ENCODE assay signal across 13 cellular contexts in genomic region chr16:56370836-56371235, GRCh38. TPM values are rescaled to one million over a fixed set of nuclear protein-coding genes. Genes with fewer than 3 reads are reported as not detected.
DNase-seq lines count a peak whose midpoint lies in the region; TF ChIP-seq lines count a peak whose summit lies in the region.
"Had no signal": no experiment of that assay in that cellular context is flagged by ENCODE, and none has a peak within 500 bp of the region (broad histone marks: within the 10 kb centered on the region; RNA-seq: fewer than 3 reads in every experiment).

No MANE protein-coding gene starts in this region.

- H3K79me2 ChIP-seq in PC-9 (ENCODE audit: low read depth) (peaks cover 25% of the 10 kb centered on the region), neural progenitor cell (ENCODE audit: low read depth) (no peaks in the 10 kb centered on the region)

- peaks cover 23% of the 10 kb centered on the region for H3K36me3 Mint-ChIP-seq in neural progenitor cell
- H3K36me3 Mint-ChIP-seq in CD8-positive, alpha-beta memory T cell, result peaks cover 0 to 65% (median 7%) of the 10 kb centered on the region in 3 donors

- peaks cover 14% of the 10 kb centered on the region for H3K4me1 Mint-ChIP-seq in neural progenitor cell
- H3K4me1 Mint-ChIP-seq in CD8-positive, alpha-beta memory T cell, result peaks cover 10 to 28% (median 23%) of the 10 kb centered on the region in 3 donors

- H3K27me3 ChIP-seq in PC-9 (ENCODE audit: insufficient read depth, low read depth) (no peaks in the 10 kb centered on the region), neural progenitor cell (no peaks in the 10 kb centered on the region), uterus (no peaks in the 10 kb centered on the region)
- no peaks in the 10 kb centered on the region for H3K27me3 ChIP-seq in CD8-positive, alpha-beta memory T cell (ENCODE audit: insufficient read depth, low read length, poor library complexity, severe bottlenecking)
- H3K27me3 ChIP-seq: breast epithelium, esophagus squamous epithelium had no signal

- H3K36me3 ChIP-seq in PC-9 (ENCODE audit: low read depth) (peaks cover 15% of the 10 kb centered on the region; the same call in 1 of the 2 replicates), neural progenitor cell (no peaks in the 10 kb centered on the region), uterus (no peaks in the 10 kb centered on the region)
- H3K36me3 ChIP-seq in CD8-positive, alpha-beta memory T cell (ENCODE audit: insufficient read depth, low read length), result peaks cover 21% of the 10 kb centered on the region
- H3K36me3 ChIP-seq: breast epithelium had no signal

- H3K27ac ChIP-seq in PC-9 (peak overlapping the region; percentile 49), neural progenitor cell (no peak overlapping the region), uterus (peak overlapping the region in 1 of 2 donors; percentile 23)
- no peak overlapping the region for H3K27ac ChIP-seq in CD8-positive, alpha-beta memory T cell (ENCODE audit: low read depth, low read length)

- POLR2A ChIA-PET in PC-9 (lab: Charles Lee; ENCODE audit: unreplicated experiment), result interaction anchor here (0.6 to 0.8 kb wide), 2 partner anchors 14 to 357 kb away, joined by 4 to 6 read pairs; no protein-coding TSS in a partner anchor
- POLR2A ChIA-PET in CD8-positive, alpha-beta memory T cell (lab: Charles Lee), result no interaction called here

- TF ChIP-seq CTCF in AG10803 (conservative IDR thresholded peaks at IDR 0.05; ENCODE audit: low read length) (no peak), PC-9 (conservative IDR thresholded peaks at IDR 0.05) (no peak), fibroblast of villous mesenchyme (IDR thresholded peaks at IDR 0.05; ENCODE audit: insufficient read depth, low read depth, low read length) (no peak), neural progenitor cell (IDR thresholded peaks at IDR 0.05) (no peak), uterus (IDR thresholded peaks at IDR 0.05) (no peak)

- no peak overlapping the region for H3K4me3 Mint-ChIP-seq in neural progenitor cell
- H3K4me3 Mint-ChIP-seq in CD8-positive, alpha-beta memory T cell, result no peak overlapping the region
- H3K4me3 Mint-ChIP-seq: activated T-helper 17 cell treated with anti-CD3 and anti-CD28 coated beads, Interleukin-2, amount 50 U/mL, for 72 hours had no signal

- no TSS peak for BruUV-seq in PC-9 (replicated peaks; lab: Mats Ljungman, UMichigan)

- DNase-seq in AG10803 (ENCODE audit: low read depth) (peak; percentile 6), PC-9 (peak; percentile 73 to 92), fibroblast of villous mesenchyme (ENCODE audit: low read depth) (peak; percentile 78), neural progenitor cell (ENCODE audit: low spot score) (no peak), AG08395 (ENCODE audit: low spot score) (no peak), mesenteric fat pad (ENCODE audit: low spot score) (no peak), uterus (no peak)
- DNase-seq in CD8-positive, alpha-beta memory T cell, result no peak
- DNase-seq: AML-193, esophagus squamous epithelium, MV-4-11 had no signal

- H3K4me3 ChIP-seq in AG10803 (ENCODE audit: low read length) (no peak overlapping the region), PC-9 (no peak overlapping the region), fibroblast of villous mesenchyme (ENCODE audit: low read depth, low read length) (no peak overlapping the region), neural progenitor cell (no peak overlapping the region), uterus (no peak overlapping the region)
- H3K4me3 ChIP-seq in CD8-positive, alpha-beta memory T cell (ENCODE audit: low read length), result no peak overlapping the region
- H3K4me3 ChIP-seq: breast epithelium, esophagus squamous epithelium had no signal

- no peak overlapping the region for H2AFZ ChIP-seq in PC-9
- no peak overlapping the region for H2AFZ ChIP-seq in neural progenitor cell (replicated peaks)

- H4K20me1 ChIP-seq in PC-9 (ENCODE audit: insufficient read depth) (no peaks in the 10 kb centered on the region), neural progenitor cell (ENCODE audit: low read depth) (peaks cover 3% of the 10 kb centered on the region)

- peaks cover 4% of the 10 kb centered on the region for H3K27me3 Mint-ChIP-seq in neural progenitor cell (ENCODE audit: insufficient read depth, low read depth)
- H3K27me3 Mint-ChIP-seq in CD8-positive, alpha-beta memory T cell, result no peaks in the 10 kb centered on the region
- H3K27me3 Mint-ChIP-seq: activated T-helper 17 cell treated with anti-CD3 and anti-CD28 coated beads, Interleukin-2, amount 50 U/mL, for 72 hours had no signal

- peak overlapping the region; percentile 46 for H3K27ac Mint-ChIP-seq in neural progenitor cell
- H3K27ac Mint-ChIP-seq in CD8-positive, alpha-beta memory T cell, result peak overlapping the region in 2 of 8 donors; percentile 35 to 39

- H3K4me1 ChIP-seq in PC-9 (replicated peaks; ENCODE audit: insufficient read depth) (peaks cover 45% of the 10 kb centered on the region), neural progenitor cell (no peaks in the 10 kb centered on the region), uterus (peaks cover 0 to 7% of the 10 kb centered on the region in 2 donors)
- H3K4me1 ChIP-seq in CD8-positive, alpha-beta memory T cell (ENCODE audit: insufficient read depth, low read length), result peaks cover 5% of the 10 kb centered on the region
- H3K4me1 ChIP-seq: breast epithelium had no signal

- H3F3A ChIP-seq in PC-9 (ENCODE audit: insufficient read depth, low read depth), result peaks cover 34% of the 10 kb centered on the region; the same call in 1 of the 2 replicates
- H3F3A ChIP-seq in neural progenitor cell (ENCODE audit: low read depth), result no peaks in the 10 kb centered on the region

- no peak for TF ChIP-seq POLR2A in uterus (IDR thresholded peaks at IDR 0.05)

- H3K9me2 ChIP-seq in PC-9 (ENCODE audit: insufficient read depth), result no peaks in the 10 kb centered on the region

- no peak overlapping the region for H3K9ac ChIP-seq in neural progenitor cell

- H3K9me3 Mint-ChIP-seq in neural progenitor cell, result no peaks in the 10 kb centered on the region
- H3K9me3 Mint-ChIP-seq in CD8-positive, alpha-beta memory T cell, result no peaks in the 10 kb centered on the region
- H3K9me3 Mint-ChIP-seq: activated T-helper 17 cell treated with anti-CD3 and anti-CD28 coated beads, Interleukin-2, amount 50 U/mL, for 72 hours had no signal

- H3K9me3 ChIP-seq in PC-9 (ENCODE audit: insufficient read depth, low read depth) (no peaks in the 10 kb centered on the region), neural progenitor cell (ENCODE audit: low read depth) (no peaks in the 10 kb centered on the region), uterus (no peaks in the 10 kb centered on the region)
- no peaks in the 10 kb centered on the region for H3K9me3 ChIP-seq in CD8-positive, alpha-beta memory T cell (ENCODE audit: low read length)
- H3K9me3 ChIP-seq: breast epithelium, esophagus squamous epithelium had no signal

- intact Hi-C loops in PC-9 (cut with micrococcal nuclease; ENCODE audit: unreplicated experiment), result loop anchor here (5.0 kb wide), 1 partner anchor 869 kb away; no protein-coding TSS in a partner anchor
- intact Hi-C loops in uterus (cut with DNase I; ENCODE audit: low total_unique reads), result no loop called here

- CTCF ChIA-PET in PC-9 (lab: Charles Lee), result interaction anchor here (0.5 to 1.2 kb wide), 2 partner anchors 46 to 103 kb away, joined by 4 to 5 read pairs; no protein-coding TSS in a partner anchor
- CTCF ChIA-PET in CD8-positive, alpha-beta memory T cell (lab: Charles Lee), result interaction anchor here (1.6 kb wide), 1 partner anchor 14 kb away, joined by 6 read pairs; no protein-coding TSS in a partner anchor

- H3K4me2 ChIP-seq in PC-9, result peak overlapping the region; percentile 43
- no peak overlapping the region for H3K4me2 ChIP-seq in neural progenitor cell

RNA-seq across cellular contexts. Expression of gene AMFR, which starts 54.5 kb away (rescaled TPM):
- total RNA-seq in PC-9 (2021) (89.4 and 132 TPM in 2 replicates), fibroblast of villous mesenchyme (244 and 302 TPM in 2 replicates), neural progenitor cell (ENCODE audit: low replicate concordance) (38.7 and 51.3 TPM in 2 replicates), mesenteric fat pad (113 TPM), uterus (100 to 1,000 TPM in 2 of 4 donors, 10 to 100 TPM in 2; 81.5 to 190 (median 112) TPM)
- total RNA-seq in CD8-positive, alpha-beta memory T cell, result 10 to 100 TPM; 64.3 to 70.1 TPM
- polyA plus RNA-seq in CD8-positive, alpha-beta memory T cell, result 39.8 TPM

Comparison
In these comparisons a context has a peak if more than half of its experiments do, and no peak if none do; other contexts are left out.
1. DNase-seq: peak in AG10803 (single experiment), PC-9 (2 of 2) and fibroblast of villous mesenchyme (single experiment); none in neural progenitor cell (single experiment), AG08395 (single experiment), mesenteric fat pad (single experiment), CD8-positive, alpha-beta memory T cell (0 of 5) and uterus (0 of 2).